Comparison of ENCODE assay signal across 1 cellular context in genomic region chr2:27492557-27492956, GRCh38.
TF ChIP-seq lines count a peak whose summit lies in the region.

No MANE protein-coding gene starts in this region.

TF ChIP-seq in WTC11, 78 proteins besides CTCF, POLR2A, EP300 and RAD21 (continued from another document):
- TF ChIP-seq, protein P1, sequence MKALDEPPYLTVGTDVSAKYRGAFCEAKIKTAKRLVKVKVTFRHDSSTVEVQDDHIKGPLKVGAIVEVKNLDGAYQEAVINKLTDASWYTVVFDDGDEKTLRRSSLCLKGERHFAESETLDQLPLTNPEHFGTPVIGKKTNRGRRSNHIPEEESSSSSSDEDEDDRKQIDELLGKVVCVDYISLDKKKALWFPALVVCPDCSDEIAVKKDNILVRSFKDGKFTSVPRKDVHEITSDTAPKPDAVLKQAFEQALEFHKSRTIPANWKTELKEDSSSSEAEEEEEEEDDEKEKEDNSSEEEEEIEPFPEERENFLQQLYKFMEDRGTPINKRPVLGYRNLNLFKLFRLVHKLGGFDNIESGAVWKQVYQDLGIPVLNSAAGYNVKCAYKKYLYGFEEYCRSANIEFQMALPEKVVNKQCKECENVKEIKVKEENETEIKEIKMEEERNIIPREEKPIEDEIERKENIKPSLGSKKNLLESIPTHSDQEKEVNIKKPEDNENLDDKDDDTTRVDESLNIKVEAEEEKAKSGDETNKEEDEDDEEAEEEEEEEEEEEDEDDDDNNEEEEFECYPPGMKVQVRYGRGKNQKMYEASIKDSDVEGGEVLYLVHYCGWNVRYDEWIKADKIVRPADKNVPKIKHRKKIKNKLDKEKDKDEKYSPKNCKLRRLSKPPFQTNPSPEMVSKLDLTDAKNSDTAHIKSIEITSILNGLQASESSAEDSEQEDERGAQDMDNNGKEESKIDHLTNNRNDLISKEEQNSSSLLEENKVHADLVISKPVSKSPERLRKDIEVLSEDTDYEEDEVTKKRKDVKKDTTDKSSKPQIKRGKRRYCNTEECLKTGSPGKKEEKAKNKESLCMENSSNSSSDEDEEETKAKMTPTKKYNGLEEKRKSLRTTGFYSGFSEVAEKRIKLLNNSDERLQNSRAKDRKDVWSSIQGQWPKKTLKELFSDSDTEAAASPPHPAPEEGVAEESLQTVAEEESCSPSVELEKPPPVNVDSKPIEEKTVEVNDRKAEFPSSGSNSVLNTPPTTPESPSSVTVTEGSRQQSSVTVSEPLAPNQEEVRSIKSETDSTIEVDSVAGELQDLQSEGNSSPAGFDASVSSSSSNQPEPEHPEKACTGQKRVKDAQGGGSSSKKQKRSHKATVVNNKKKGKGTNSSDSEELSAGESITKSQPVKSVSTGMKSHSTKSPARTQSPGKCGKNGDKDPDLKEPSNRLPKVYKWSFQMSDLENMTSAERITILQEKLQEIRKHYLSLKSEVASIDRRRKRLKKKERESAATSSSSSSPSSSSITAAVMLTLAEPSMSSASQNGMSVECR (CRISPR knock-in tag; IDR thresholded peaks at IDR 0.05; ENCODE audit: borderline replicate concordance) = no peak
- no peak for TF ChIP-seq FOXJ3 (CRISPR knock-in tag; IDR thresholded peaks at IDR 0.05; ENCODE audit: borderline replicate concordance)
- TF ChIP-seq FOXP1 (CRISPR knock-in tag; IDR thresholded peaks at IDR 0.05; ENCODE audit: borderline replicate concordance) = no peak
- no peak for TF ChIP-seq ZNF532 (CRISPR knock-in tag; IDR thresholded peaks at IDR 0.05; ENCODE audit: borderline replicate concordance)
- TF ChIP-seq, protein P2, sequence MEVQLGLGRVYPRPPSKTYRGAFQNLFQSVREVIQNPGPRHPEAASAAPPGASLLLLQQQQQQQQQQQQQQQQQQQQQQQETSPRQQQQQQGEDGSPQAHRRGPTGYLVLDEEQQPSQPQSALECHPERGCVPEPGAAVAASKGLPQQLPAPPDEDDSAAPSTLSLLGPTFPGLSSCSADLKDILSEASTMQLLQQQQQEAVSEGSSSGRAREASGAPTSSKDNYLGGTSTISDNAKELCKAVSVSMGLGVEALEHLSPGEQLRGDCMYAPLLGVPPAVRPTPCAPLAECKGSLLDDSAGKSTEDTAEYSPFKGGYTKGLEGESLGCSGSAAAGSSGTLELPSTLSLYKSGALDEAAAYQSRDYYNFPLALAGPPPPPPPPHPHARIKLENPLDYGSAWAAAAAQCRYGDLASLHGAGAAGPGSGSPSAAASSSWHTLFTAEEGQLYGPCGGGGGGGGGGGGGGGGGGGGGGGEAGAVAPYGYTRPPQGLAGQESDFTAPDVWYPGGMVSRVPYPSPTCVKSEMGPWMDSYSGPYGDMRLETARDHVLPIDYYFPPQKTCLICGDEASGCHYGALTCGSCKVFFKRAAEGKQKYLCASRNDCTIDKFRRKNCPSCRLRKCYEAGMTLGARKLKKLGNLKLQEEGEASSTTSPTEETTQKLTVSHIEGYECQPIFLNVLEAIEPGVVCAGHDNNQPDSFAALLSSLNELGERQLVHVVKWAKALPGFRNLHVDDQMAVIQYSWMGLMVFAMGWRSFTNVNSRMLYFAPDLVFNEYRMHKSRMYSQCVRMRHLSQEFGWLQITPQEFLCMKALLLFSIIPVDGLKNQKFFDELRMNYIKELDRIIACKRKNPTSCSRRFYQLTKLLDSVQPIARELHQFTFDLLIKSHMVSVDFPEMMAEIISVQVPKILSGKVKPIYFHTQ (CRISPR knock-in tag; IDR thresholded peaks at IDR 0.05) = no peak
- TF ChIP-seq, protein P3, sequence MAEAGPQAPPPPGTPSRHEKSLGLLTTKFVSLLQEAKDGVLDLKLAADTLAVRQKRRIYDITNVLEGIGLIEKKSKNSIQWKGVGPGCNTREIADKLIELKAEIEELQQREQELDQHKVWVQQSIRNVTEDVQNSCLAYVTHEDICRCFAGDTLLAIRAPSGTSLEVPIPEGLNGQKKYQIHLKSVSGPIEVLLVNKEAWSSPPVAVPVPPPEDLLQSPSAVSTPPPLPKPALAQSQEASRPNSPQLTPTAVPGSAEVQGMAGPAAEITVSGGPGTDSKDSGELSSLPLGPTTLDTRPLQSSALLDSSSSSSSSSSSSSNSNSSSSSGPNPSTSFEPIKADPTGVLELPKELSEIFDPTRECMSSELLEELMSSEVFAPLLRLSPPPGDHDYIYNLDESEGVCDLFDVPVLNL (CRISPR knock-in tag; IDR thresholded peaks at IDR 0.05; ENCODE audit: borderline replicate concordance, low read depth) = no peak
- TF ChIP-seq ZBTB21 (CRISPR knock-in tag; IDR thresholded peaks at IDR 0.05; ENCODE audit: borderline replicate concordance) = no peak
- TF ChIP-seq CREM (CRISPR knock-in tag; IDR thresholded peaks at IDR 0.05) = no peak
- TF ChIP-seq PRRX2 (CRISPR knock-in tag; IDR thresholded peaks at IDR 0.05) = no peak
